ENCODE assay signal across 1 cellular context in the genomic region with DNA sequence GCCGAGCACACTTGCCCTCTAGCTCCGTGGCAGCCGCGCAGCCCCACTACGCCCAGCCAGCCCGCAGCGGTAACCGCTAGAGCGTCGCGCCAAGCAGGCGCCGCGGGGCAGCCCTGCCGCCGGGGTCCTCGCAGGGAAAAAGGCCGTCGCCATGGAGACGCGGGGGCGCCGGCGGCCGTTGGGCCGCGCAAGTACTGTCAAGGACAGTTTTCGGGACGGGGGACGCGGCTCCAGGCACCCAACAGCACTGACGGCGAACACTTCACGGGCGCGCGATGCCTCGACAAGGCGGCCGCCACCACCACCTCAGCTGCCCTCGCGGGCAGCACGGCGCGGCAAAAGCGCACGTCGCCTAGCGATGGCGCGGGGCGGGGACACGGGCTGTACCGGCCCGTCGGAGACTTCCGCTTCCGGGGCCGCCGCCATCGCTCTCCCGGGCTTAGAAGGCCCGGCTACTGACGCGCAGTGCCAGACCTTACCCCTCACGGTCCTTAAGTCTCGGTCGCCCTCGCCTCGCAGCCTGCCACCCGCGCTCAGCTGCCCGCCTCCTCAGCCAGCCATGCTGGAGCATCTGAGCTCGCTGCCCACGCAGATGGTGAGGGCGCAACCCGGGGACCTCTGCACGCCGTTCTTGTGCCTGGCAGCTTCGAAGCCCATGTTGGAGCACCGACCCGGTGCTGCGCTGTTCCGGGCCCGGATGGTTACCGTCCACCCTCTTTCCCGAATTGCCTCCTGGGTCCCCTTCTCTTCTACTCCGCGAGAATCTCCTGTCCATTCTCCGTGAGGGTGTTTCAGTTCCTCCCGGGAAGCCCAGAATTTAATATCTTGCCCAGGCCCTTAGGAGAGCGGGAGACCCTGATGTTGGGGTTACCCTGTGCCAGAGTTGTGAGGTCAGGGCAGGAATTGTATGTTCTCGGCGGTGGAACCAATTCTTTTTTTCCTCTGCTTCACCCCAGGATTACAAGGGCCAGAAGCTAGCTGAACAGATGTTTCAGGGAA.
A peak's percentile ranks its signal among the peaks of the same experiment; 100 is the strongest.
TF ChIP-seq lines count a peak whose summit lies in the region.

A gene with protein sequence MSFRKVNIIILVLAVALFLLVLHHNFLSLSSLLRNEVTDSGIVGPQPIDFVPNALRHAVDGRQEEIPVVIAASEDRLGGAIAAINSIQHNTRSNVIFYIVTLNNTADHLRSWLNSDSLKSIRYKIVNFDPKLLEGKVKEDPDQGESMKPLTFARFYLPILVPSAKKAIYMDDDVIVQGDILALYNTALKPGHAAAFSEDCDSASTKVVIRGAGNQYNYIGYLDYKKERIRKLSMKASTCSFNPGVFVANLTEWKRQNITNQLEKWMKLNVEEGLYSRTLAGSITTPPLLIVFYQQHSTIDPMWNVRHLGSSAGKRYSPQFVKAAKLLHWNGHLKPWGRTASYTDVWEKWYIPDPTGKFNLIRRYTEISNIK (minus strand): TSS at position 104 of the 999 bp plus-strand sequence. CDS start 5,331 bp downstream, outside the sequence.
TSS of gene SPCS1 (plus strand) at position 419 of the 999 bp plus-strand sequence. CDS start at position 560, 141 bp downstream.

TF ChIP-seq in GM12878, 131 proteins besides CTCF, POLR2A, EP300 and RAD21 (continued from another document and continues in another):
- TF ChIP-seq, protein P1, sequence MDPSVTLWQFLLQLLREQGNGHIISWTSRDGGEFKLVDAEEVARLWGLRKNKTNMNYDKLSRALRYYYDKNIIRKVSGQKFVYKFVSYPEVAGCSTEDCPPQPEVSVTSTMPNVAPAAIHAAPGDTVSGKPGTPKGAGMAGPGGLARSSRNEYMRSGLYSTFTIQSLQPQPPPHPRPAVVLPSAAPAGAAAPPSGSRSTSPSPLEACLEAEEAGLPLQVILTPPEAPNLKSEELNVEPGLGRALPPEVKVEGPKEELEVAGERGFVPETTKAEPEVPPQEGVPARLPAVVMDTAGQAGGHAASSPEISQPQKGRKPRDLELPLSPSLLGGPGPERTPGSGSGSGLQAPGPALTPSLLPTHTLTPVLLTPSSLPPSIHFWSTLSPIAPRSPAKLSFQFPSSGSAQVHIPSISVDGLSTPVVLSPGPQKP (IDR thresholded peaks at IDR 0.05; ENCODE audit: low read depth, low read length) = peak; percentile 69
- no peak for TF ChIP-seq RAD51 (IDR thresholded peaks at IDR 0.05)
- no peak for TF ChIP-seq SMC3 (IDR thresholded peaks at IDR 0.05; ENCODE audit: borderline replicate concordance, low read length)
- TF ChIP-seq, protein P2, sequence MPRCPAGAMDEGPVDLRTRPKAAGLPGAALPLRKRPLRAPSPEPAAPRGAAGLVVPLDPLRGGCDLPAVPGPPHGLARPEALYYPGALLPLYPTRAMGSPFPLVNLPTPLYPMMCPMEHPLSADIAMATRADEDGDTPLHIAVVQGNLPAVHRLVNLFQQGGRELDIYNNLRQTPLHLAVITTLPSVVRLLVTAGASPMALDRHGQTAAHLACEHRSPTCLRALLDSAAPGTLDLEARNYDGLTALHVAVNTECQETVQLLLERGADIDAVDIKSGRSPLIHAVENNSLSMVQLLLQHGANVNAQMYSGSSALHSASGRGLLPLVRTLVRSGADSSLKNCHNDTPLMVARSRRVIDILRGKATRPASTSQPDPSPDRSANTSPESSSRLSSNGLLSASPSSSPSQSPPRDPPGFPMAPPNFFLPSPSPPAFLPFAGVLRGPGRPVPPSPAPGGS (IDR thresholded peaks at IDR 0.05; ENCODE audit: borderline replicate concordance, insufficient read depth, low read depth, low read length, poor library complexity, severe bottlenecking) = no peak
- TF ChIP-seq, protein P3, sequence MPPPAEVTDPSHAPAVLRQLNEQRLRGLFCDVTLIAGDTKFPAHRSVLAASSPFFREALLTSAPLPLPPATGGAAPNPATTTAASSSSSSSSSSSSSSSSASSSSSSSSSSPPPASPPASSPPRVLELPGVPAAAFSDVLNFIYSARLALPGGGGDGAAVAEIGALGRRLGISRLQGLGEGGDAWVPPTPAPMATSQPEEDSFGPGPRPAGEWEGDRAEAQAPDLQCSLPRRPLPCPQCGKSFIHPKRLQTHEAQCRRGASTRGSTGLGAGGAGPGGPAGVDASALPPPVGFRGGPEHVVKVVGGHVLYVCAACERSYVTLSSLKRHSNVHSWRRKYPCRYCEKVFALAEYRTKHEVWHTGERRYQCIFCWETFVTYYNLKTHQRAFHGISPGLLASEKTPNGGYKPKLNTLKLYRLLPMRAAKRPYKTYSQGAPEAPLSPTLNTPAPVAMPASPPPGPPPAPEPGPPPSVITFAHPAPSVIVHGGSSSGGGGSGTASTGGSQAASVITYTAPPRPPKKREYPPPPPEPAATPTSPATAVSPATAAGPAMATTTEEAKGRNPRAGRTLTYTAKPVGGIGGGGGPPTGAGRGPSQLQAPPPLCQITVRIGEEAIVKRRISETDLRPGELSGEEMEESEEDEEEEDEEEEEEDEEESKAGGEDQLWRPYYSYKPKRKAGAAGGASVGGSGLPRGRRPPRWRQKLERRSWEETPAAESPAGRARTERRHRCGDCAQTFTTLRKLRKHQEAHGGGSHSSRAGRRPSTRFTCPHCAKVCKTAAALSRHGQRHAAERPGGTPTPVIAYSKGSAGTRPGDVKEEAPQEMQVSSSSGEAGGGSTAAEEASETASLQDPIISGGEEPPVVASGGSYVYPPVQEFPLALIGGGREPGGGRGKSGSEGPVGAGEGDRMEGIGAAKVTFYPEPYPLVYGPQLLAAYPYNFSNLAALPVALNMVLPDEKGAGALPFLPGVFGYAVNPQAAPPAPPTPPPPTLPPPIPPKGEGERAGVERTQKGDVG (CRISPR knock-in tag; IDR thresholded peaks at IDR 0.05) = no peak
- no peak for TF ChIP-seq SREBF1 (IDR thresholded peaks at IDR 0.05; ENCODE audit: low read length)
- peak; percentile 97 for TF ChIP-seq ZNF207 (IDR thresholded peaks at IDR 0.05; ENCODE audit: borderline replicate concordance)
- TF ChIP-seq, protein P4, sequence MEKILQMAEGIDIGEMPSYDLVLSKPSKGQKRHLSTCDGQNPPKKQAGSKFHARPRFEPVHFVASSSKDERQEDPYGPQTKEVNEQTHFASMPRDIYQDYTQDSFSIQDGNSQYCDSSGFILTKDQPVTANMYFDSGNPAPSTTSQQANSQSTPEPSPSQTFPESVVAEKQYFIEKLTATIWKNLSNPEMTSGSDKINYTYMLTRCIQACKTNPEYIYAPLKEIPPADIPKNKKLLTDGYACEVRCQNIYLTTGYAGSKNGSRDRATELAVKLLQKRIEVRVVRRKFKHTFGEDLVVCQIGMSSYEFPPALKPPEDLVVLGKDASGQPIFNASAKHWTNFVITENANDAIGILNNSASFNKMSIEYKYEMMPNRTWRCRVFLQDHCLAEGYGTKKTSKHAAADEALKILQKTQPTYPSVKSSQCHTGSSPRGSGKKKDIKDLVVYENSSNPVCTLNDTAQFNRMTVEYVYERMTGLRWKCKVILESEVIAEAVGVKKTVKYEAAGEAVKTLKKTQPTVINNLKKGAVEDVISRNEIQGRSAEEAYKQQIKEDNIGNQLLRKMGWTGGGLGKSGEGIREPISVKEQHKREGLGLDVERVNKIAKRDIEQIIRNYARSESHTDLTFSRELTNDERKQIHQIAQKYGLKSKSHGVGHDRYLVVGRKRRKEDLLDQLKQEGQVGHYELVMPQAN (conservative IDR thresholded peaks at IDR 0.05) = peak; percentile 100
- TF ChIP-seq, protein P5, sequence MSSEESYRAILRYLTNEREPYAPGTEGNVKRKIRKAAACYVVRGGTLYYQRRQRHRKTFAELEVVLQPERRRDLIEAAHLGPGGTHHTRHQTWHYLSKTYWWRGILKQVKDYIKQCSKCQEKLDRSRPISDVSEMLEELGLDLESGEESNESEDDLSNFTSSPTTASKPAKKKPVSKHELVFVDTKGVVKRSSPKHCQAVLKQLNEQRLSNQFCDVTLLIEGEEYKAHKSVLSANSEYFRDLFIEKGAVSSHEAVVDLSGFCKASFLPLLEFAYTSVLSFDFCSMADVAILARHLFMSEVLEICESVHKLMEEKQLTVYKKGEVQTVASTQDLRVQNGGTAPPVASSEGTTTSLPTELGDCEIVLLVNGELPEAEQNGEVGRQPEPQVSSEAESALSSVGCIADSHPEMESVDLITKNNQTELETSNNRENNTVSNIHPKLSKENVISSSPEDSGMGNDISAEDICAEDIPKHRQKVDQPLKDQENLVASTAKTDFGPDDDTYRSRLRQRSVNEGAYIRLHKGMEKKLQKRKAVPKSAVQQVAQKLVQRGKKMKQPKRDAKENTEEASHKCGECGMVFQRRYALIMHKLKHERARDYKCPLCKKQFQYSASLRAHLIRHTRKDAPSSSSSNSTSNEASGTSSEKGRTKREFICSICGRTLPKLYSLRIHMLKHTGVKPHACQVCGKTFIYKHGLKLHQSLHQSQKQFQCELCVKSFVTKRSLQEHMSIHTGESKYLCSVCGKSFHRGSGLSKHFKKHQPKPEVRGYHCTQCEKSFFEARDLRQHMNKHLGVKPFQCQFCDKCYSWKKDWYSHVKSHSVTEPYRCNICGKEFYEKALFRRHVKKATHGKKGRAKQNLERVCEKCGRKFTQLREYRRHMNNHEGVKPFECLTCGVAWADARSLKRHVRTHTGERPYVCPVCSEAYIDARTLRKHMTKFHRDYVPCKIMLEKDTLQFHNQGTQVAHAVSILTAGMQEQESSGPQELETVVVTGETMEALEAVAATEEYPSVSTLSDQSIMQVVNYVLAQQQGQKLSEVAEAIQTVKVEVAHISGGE (CRISPR knock-in tag; IDR thresholded peaks at IDR 0.05) = peak; percentile 71
- TF ChIP-seq YY1 (IDR thresholded peaks at IDR 0.05; ENCODE audit: low read depth, low read length) = peak; percentile 97
- TF ChIP-seq NFIC (IDR thresholded peaks at IDR 0.05; ENCODE audit: low read depth, low read length) = no peak
- TF ChIP-seq SIX5 (IDR thresholded peaks at IDR 0.05; ENCODE audit: low read depth, low read length, severe bottlenecking) = peak; percentile 60
- TF ChIP-seq CBX3 (IDR thresholded peaks at IDR 0.05; ENCODE audit: borderline replicate concordance, low read depth) = no peak
- TF ChIP-seq, protein P6, sequence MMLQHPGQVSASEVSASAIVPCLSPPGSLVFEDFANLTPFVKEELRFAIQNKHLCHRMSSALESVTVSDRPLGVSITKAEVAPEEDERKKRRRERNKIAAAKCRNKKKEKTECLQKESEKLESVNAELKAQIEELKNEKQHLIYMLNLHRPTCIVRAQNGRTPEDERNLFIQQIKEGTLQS (IDR thresholded peaks at IDR 0.05; ENCODE audit: borderline replicate concordance, extremely low read depth, low read depth, low read length) = no peak
- TF ChIP-seq JUND (IDR thresholded peaks at IDR 0.05; ENCODE audit: low read depth, low read length) = no peak
- TF ChIP-seq ATF2 (IDR thresholded peaks at IDR 0.05; ENCODE audit: low read length) = no peak
- TF ChIP-seq MTA3 (IDR thresholded peaks at IDR 0.05; ENCODE audit: borderline replicate concordance, low read length) = no peak
- peak; percentile 80 for TF ChIP-seq CREB1 (IDR thresholded peaks at IDR 0.05; ENCODE audit: low read depth)
- TF ChIP-seq HDAC2 (IDR thresholded peaks at IDR 0.05) = no peak
- TF ChIP-seq ZZZ3 (IDR thresholded peaks at IDR 0.05; ENCODE audit: control insufficient read depth, insufficient read length, low read depth) = no peak
- TF ChIP-seq HDAC6 (IDR thresholded peaks at IDR 0.05; ENCODE audit: unreplicated experiment) = no peak
- TF ChIP-seq CBFB (IDR thresholded peaks at IDR 0.05; ENCODE audit: low read depth) = no peak
- peak; percentile 42 for TF ChIP-seq RELA (IDR thresholded peaks at IDR 0.05; ENCODE audit: borderline replicate concordance, partially characterized antibody)
- TF ChIP-seq ZSCAN29 (IDR thresholded peaks at IDR 0.05) = peak; percentile 22; the same call in 1 of the 2 replicates
- no peak for TF ChIP-seq ATF7 (IDR thresholded peaks at IDR 0.05; ENCODE audit: low read depth)
- no peak for TF ChIP-seq FOXK2 (IDR thresholded peaks at IDR 0.05)
- TF ChIP-seq EGR1 (IDR thresholded peaks at IDR 0.05; ENCODE audit: borderline replicate concordance in 1 of 2, low read depth in 2 of 2, low read length in 2 of 2) = peak in 1 of 2 experiments; percentile 60; a peak in 2 of 3 replicates
- peak; percentile 52; the same call in 1 of the 2 replicates for TF ChIP-seq TAF1 (IDR thresholded peaks at IDR 0.05; ENCODE audit: borderline replicate concordance, low read depth, low read length)
- TF ChIP-seq STAT1 (conservative IDR thresholded peaks at IDR 0.05) = peak; percentile 88; the same call in 1 of the 2 replicates
- TF ChIP-seq CEBPZ (IDR thresholded peaks at IDR 0.05; ENCODE audit: low read depth, low read length) = no peak
- TF ChIP-seq SPI1 (IDR thresholded peaks at IDR 0.05; ENCODE audit: borderline replicate concordance, insufficient read depth, low read depth, low read length) = peak; percentile 21
